Comparison of ENCODE assay signal across 8 cellular contexts in the genomic region with DNA sequence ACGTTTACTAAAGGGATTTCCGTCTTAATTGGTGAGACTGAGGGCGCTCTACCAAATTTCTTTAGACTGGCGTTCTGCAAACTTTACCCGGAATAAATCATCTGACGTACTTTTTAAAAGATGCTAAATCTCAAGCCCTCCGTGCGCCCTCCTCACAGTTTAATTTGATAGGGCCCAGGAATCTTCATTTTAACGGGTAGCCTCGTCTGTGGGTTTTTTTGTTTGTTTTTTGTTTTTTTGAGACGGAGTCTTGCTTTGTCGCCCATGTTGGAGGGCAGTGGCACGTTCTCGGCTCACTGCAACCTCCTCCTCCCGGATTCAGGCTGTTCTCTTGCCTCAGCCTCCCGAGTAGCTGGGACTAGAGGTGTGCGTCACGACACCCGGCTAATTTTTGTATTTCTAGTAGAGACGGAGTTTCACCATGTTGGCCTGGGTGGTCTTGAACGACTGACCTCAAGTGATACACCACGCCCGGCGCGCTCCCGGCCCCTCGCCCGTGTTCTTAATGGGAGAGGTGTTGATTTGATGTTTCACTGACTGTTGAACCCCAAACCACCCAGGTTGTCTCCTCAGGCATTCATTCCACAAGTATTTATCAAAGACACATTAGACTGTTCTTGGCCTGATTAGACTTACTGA. TPM values are rescaled to one million over a fixed set of nuclear protein-coding genes. Genes with fewer than 3 reads are reported as not detected.
DNase-seq lines count a peak whose midpoint lies in the region; ATAC-seq and TF ChIP-seq lines count a peak whose summit lies in the region.

No MANE protein-coding gene starts in this region.

- peak overlapping the region; percentile 77 for H2AFZ ChIP-seq in SK-N-SH (ENCODE audit: low read depth)

- H3K9ac ChIP-seq in SK-N-SH = peak overlapping the region; percentile 96

- peaks cover 7% of the 10 kb centered on the region for H3K27me3 Mint-ChIP-seq in activated naive CD8-positive, alpha-beta T cell treated with anti-CD3 and anti-CD28 coated beads, Interleukin-2, amount 50 U/mL, for 24 hours

- H3K36me3 Mint-ChIP-seq in activated naive CD8-positive, alpha-beta T cell treated with anti-CD3 and anti-CD28 coated beads, Interleukin-2, amount 50 U/mL, for 24 hours (ENCODE audit: low read depth) = peaks cover 35% of the 10 kb centered on the region

- no peaks in the 10 kb centered on the region for H3K27me3 ChIP-seq in SK-N-SH (ENCODE audit: insufficient read depth)
- H3K27me3 ChIP-seq in layer of hippocampus (ENCODE audit: control insufficient read depth, insufficient read depth, low read length) = no peaks in the 10 kb centered on the region

- peaks cover 0 to 15% of the 10 kb centered on the region in 2 experiments; a peak in 2 of 4 replicates for H3K4me1 ChIP-seq in SK-N-SH (ENCODE audit: control insufficient read depth in 1 of 2, insufficient read depth in 2 of 2, low read depth in 1 of 2, low read length in 1 of 2)

- peaks cover 6% of the 10 kb centered on the region for H3F3A ChIP-seq in SK-N-SH (replicated peaks; ENCODE audit: insufficient read depth)

- H3K27ac ChIP-seq in SK-N-SH (ENCODE audit: low read depth in 2 of 2, low read length in 1 of 2) = peak overlapping the region; percentile 95 to 99
- H3K27ac ChIP-seq in layer of hippocampus (ENCODE audit: low read depth, low read length) = peak overlapping the region; percentile 100
- H3K27ac ChIP-seq in substantia nigra (ENCODE audit: low read depth, low read length, poor library complexity, severe bottlenecking) = peak overlapping the region; percentile 99

- peak overlapping the region; percentile 59 for H3K27ac Mint-ChIP-seq in activated naive CD8-positive, alpha-beta T cell treated with anti-CD3 and anti-CD28 coated beads, Interleukin-2, amount 50 U/mL, for 24 hours

- CTCF ChIA-PET in SK-N-SH (lab: Yijun Ruan, JAX) = interaction anchor here (0.6 to 1.5 kb wide), 2 partner anchors 28 to 76 kb away, joined by 3 to 7 read pairs; a partner anchor contains a TSS

- H3K9me3 ChIP-seq in SK-N-SH = no peaks in the 10 kb centered on the region

- peaks cover 49% of the 10 kb centered on the region for H3K4me1 Mint-ChIP-seq in activated naive CD8-positive, alpha-beta T cell treated with anti-CD3 and anti-CD28 coated beads, Interleukin-2, amount 50 U/mL, for 24 hours

- 38% methylated on average over 28 of the region's 28 CpGs for WGBS in SK-N-SH (ENCODE audit: low lambda C conversion rate)

- peaks cover 0 to 7% of the 10 kb centered on the region in 2 experiments for H3K36me3 ChIP-seq in SK-N-SH (replicated peaks in 1 of 2; ENCODE audit: control insufficient read depth in 1 of 2, insufficient read depth in 2 of 2, low read length in 1 of 2)

- peak overlapping the region; percentile 94 to 97 for H3K4me3 ChIP-seq in SK-N-SH (ENCODE audit: low read depth in 2 of 2, low read length in 1 of 2)

- no peaks in the 10 kb centered on the region for H3K9me3 Mint-ChIP-seq in activated naive CD8-positive, alpha-beta T cell treated with anti-CD3 and anti-CD28 coated beads, Interleukin-2, amount 50 U/mL, for 24 hours

- no peak for TF ChIP-seq CTCF in SK-N-SH (IDR thresholded peaks at IDR 0.05)

- ATAC-seq in SK-N-SH treated with all-trans-retinoic acid at 6 μM for 48 hours = no peak
- no peak for ATAC-seq in activated naive CD8-positive, alpha-beta T cell treated with anti-CD3 and anti-CD28 coated beads, Interleukin-2, amount 50 U/mL, for 24 hours
- no peak for ATAC-seq in GM21717 (IDR thresholded peaks at IDR 0.05; ENCODE audit: unreplicated experiment)

- POLR2A ChIA-PET in SK-N-SH (lab: Yijun Ruan, JAX) = no interaction called here

- H3K4me3 Mint-ChIP-seq in activated naive CD8-positive, alpha-beta T cell treated with anti-CD3 and anti-CD28 coated beads, Interleukin-2, amount 50 U/mL, for 24 hours = peak overlapping the region; percentile 98

- TF ChIP-seq RAD21 in SK-N-SH (IDR thresholded peaks at IDR 0.05; ENCODE audit: low read length) = no peak

- no peak for TF ChIP-seq EP300 in SK-N-SH (IDR thresholded peaks at IDR 0.05; ENCODE audit: borderline replicate concordance in 1 of 2, low read depth in 1 of 2, low read length in 1 of 2)

- no peak for DNase-seq in SK-N-SH
- DNase-seq in activated naive CD8-positive, alpha-beta T cell treated with anti-CD3 and anti-CD28 coated beads, Interleukin-2, amount 50 U/mL, for 24 hours = no peak
- DNase-seq in substantia nigra (lab: John Stamatoyannopoulos, UW) = no peak
- no peak for DNase-seq in DMS 273 treated with DMSO at 0.1 percent for 48 hours (lab: John Stamatoyannopoulos, UW)
- no peak for DNase-seq in Ammon's horn (ENCODE audit: low spot score)

- H3K79me2 ChIP-seq in SK-N-SH (ENCODE audit: insufficient read depth) = peaks cover 79% of the 10 kb centered on the region

- peaks cover 13% of the 10 kb centered on the region; the same call in 1 of the 2 replicates for H4K20me1 ChIP-seq in SK-N-SH (ENCODE audit: insufficient read depth)

- peak overlapping the region; percentile 86 for H3K4me2 ChIP-seq in SK-N-SH

- no peaks in the 10 kb centered on the region for H3K9me2 ChIP-seq in SK-N-SH

TF ChIP-seq in SK-N-SH, 30 proteins besides CTCF, POLR2A, EP300 and RAD21 (continues in another document):
- no peak for TF ChIP-seq TAF1 (IDR thresholded peaks at IDR 0.05; ENCODE audit: borderline replicate concordance, low read depth, low read length)
- TF ChIP-seq GABPA (IDR thresholded peaks at IDR 0.05; ENCODE audit: low read depth) = no peak
- no peak for TF ChIP-seq RCOR1 (IDR thresholded peaks at IDR 0.05; ENCODE audit: low read length)
- TF ChIP-seq POLR2AphosphoS5 (IDR thresholded peaks at IDR 0.05; ENCODE audit: low read depth, low read length) = no peak
- no peak for TF ChIP-seq FOXJ3 (CRISPR knock-in tag; IDR thresholded peaks at IDR 0.05)
- no peak for TF ChIP-seq GATA2 (CRISPR knock-in tag; IDR thresholded peaks at IDR 0.05)
- TF ChIP-seq FOXM1 (IDR thresholded peaks at IDR 0.05; ENCODE audit: low read depth) = no peak
- TF ChIP-seq, protein P1, sequence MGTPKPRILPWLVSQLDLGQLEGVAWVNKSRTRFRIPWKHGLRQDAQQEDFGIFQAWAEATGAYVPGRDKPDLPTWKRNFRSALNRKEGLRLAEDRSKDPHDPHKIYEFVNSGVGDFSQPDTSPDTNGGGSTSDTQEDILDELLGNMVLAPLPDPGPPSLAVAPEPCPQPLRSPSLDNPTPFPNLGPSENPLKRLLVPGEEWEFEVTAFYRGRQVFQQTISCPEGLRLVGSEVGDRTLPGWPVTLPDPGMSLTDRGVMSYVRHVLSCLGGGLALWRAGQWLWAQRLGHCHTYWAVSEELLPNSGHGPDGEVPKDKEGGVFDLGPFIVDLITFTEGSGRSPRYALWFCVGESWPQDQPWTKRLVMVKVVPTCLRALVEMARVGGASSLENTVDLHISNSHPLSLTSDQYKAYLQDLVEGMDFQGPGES (IDR thresholded peaks at IDR 0.05; ENCODE audit: low read depth, low read length) = no peak
- no peak for TF ChIP-seq NRF1 (IDR thresholded peaks at IDR 0.05; ENCODE audit: low read depth, low read length)
- TF ChIP-seq JUND (IDR thresholded peaks at IDR 0.05) = no peak
- no peak for TF ChIP-seq TEAD4 (IDR thresholded peaks at IDR 0.05; ENCODE audit: borderline replicate concordance, insufficient read depth)
- TF ChIP-seq ELF1 (IDR thresholded peaks at IDR 0.05) = no peak
- TF ChIP-seq SIN3A (IDR thresholded peaks at IDR 0.05; ENCODE audit: borderline replicate concordance, low read depth, low read length) = no peak

TF ChIP-seq in SK-N-SH treated with all-trans-retinoic acid at 6 μM for 48 hours, 23 proteins besides CTCF, POLR2A, EP300 and RAD21 (continues in another document):
- TF ChIP-seq ISL1 (CRISPR knock-in tag; IDR thresholded peaks at IDR 0.05) = no peak
- no peak for TF ChIP-seq ZFP30 (CRISPR knock-in tag; IDR thresholded peaks at IDR 0.05)
- TF ChIP-seq ZFP3 (CRISPR knock-in tag; IDR thresholded peaks at IDR 0.05) = no peak
- no peak for TF ChIP-seq ARNTL (CRISPR knock-in tag; IDR thresholded peaks at IDR 0.05; ENCODE audit: borderline replicate concordance, low read depth)
- TF ChIP-seq SNAI2 (CRISPR knock-in tag; IDR thresholded peaks at IDR 0.05) = no peak
- TF ChIP-seq ESRRG (CRISPR knock-in tag; IDR thresholded peaks at IDR 0.05) = no peak
- TF ChIP-seq PPARA (CRISPR knock-in tag; IDR thresholded peaks at IDR 0.05; ENCODE audit: borderline replicate concordance) = no peak
- no peak for TF ChIP-seq TOX (CRISPR knock-in tag; IDR thresholded peaks at IDR 0.05; ENCODE audit: borderline replicate concordance)
- TF ChIP-seq, protein P2, sequence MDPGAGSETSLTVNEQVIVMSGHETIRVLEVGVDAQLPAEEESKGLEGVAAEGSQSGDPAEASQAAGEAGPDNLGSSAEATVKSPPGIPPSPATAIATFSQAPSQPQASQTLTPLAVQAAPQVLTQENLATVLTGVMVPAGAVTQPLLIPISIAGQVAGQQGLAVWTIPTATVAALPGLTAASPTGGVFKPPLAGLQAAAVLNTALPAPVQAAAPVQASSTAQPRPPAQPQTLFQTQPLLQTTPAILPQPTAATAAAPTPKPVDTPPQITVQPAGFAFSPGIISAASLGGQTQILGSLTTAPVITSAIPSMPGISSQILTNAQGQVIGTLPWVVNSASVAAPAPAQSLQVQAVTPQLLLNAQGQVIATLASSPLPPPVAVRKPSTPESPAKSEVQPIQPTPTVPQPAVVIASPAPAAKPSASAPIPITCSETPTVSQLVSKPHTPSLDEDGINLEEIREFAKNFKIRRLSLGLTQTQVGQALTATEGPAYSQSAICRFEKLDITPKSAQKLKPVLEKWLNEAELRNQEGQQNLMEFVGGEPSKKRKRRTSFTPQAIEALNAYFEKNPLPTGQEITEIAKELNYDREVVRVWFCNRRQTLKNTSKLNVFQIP (CRISPR knock-in tag; IDR thresholded peaks at IDR 0.05; ENCODE audit: borderline replicate concordance, low read depth) = no peak
- TF ChIP-seq RARB (CRISPR knock-in tag; IDR thresholded peaks at IDR 0.05) = no peak
- TF ChIP-seq ZNF565 (CRISPR knock-in tag; conservative IDR thresholded peaks at IDR 0.05; ENCODE audit: low read depth) = no peak

RNA-seq across cellular contexts. Expression of a gene that starts 1.3 kb away (rescaled TPM):
- polyA plus RNA-seq in SK-N-SH (2012; rRNA removed) = 13.9 and 35.3 TPM in 2 replicates
- polyA plus RNA-seq in SK-N-SH (2012; cell fraction: cytosol; rRNA removed) = 27.0 and 56.3 TPM in 2 replicates
- polyA plus RNA-seq in SK-N-SH (2012; cell fraction: nucleus; rRNA removed) = 8.4 and 12.8 TPM in 2 replicates

RNA-seq across cellular contexts. Expression of a gene that starts 1.6 kb away (rescaled TPM):
- 121 and 135 TPM in 2 replicates for polyA plus RNA-seq in SK-N-SH (2012; rRNA removed)
- polyA plus RNA-seq in SK-N-SH (2012; cell fraction: cytosol; rRNA removed) = 189 and 192 TPM in 2 replicates
- 30.0 and 38.6 TPM in 2 replicates for polyA plus RNA-seq in SK-N-SH (2012; cell fraction: nucleus; rRNA removed)

RNA-seq across cellular contexts. Expression of a gene that starts 27.4 kb away (rescaled TPM):
- 15.3 and 20.4 TPM in 2 replicates for polyA plus RNA-seq in SK-N-SH (2012; rRNA removed)
- 21.8 and 22.6 TPM in 2 replicates for polyA plus RNA-seq in SK-N-SH (2012; cell fraction: cytosol; rRNA removed)
- polyA plus RNA-seq in SK-N-SH (2012; cell fraction: nucleus; rRNA removed) = 8.2 and 17.5 TPM in 2 replicates
